Comparison of ENCODE assay signal across 31 cellular contexts in the genomic region with DNA sequence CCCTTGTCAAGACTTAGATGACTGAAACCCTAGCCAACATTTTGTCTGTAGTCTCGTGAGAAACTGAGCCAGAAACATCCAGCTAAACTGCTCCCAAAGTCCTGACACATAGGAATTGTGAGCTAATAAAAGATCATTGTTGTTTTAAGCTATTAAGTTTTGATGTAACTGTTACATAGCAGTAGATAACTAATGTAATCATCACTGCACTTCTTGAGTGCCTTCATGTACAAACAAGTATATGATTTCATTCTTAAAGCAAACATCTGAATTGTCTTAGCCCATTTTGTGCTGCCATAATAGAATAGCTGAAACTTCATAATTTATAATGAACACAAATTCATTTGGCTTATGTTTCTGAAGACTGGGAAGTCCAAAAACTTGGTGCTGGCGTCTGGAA.
"Had no signal": no experiment of that assay in that cellular context is flagged by ENCODE, and none has a peak within 500 bp of the region (broad histone marks: within the 10 kb centered on the region; RNA-seq: fewer than 3 reads in every experiment).

No MANE protein-coding gene starts in this region.

- H3K27ac ChIP-seq: neural progenitor cell, ovary, parathyroid adenoma, psoas muscle, right lobe of liver, sigmoid colon, spleen, suprapubic skin, testis, tibial artery, transverse colon, upper lobe of right lung, uterus had no signal

- H3K4me3 ChIP-seq: neural progenitor cell, ovary, psoas muscle, right lobe of liver, sigmoid colon, smooth muscle cell, spleen, suprapubic skin, testis, tibial artery, transverse colon, upper lobe of right lung, uterus had no signal

- DNase-seq: naive thymus-derived CD4-positive, alpha-beta T cell; occipital lobe; ovary; posterior cingulate gyrus; psoas muscle; right cardiac atrium; right lobe of liver; sigmoid colon; spleen; stimulated activated CD4-positive, alpha-beta T cell treated with anti-CD3 and anti-CD28 coated beads, Interleukin-12 subunit alpha, Interleukin-12 subunit beta, amount 100 ng/mL, for 4 hours; stimulated activated CD4-positive, alpha-beta T cell treated with anti-CD3 and anti-CD28 coated beads, Interleukin-1b, Interleukin-23, amount 100 ng/mL, for 48 hours; stimulated activated CD4-positive, alpha-beta T cell treated with anti-CD3 and anti-CD28 coated beads, Interleukin-4, amount 100 ng/mL, for 1 hour; stimulated activated CD4-positive, alpha-beta T cell treated with anti-CD3 and anti-CD28 coated beads, Interleukin-4, amount 100 ng/mL, for 4 hours; stimulated activated CD8-positive, alpha-beta memory T cell treated with anti-CD3 and anti-CD28 coated beads, Interleukin-4, amount 100 ng/mL, for 48 hours; stimulated activated naive CD4-positive, alpha-beta T cell; stimulated activated naive CD8-positive, alpha-beta T cell treated with anti-CD3 and anti-CD28 coated beads, Interleukin-15, amount 100 ng/mL, for 72 hours; stimulated activated naive CD8-positive, alpha-beta T cell treated with anti-CD3 and anti-CD28 coated beads, Interleukin-15, Interleukin-2, amounts not matched to agents 100 U/mL and 50 U/mL, for 24 hours; substantia nigra; testis; tibial artery; transverse colon; upper lobe of right lung; uterus had no signal

- H3K36me3 Mint-ChIP-seq: naive thymus-derived CD4-positive, alpha-beta T cell; neural progenitor cell; stimulated activated memory B cell treated with anti-CD40 and anti-IgM and Interleukin-4, amounts not matched to agents 10 μg/mL and 1 μg/mL and 100 μg/mL, for 72 hours; type B pancreatic cell had no signal

- H2AFZ ChIP-seq: neural progenitor cell, parathyroid adenoma had no signal

- H3K27ac Mint-ChIP-seq: naive thymus-derived CD4-positive, alpha-beta T cell; nephron; neural progenitor cell; progenitor cell of endocrine pancreas; stimulated activated memory B cell treated with anti-CD40 and anti-IgM and Interleukin-4, amounts not matched to agents 10 μg/mL and 1 μg/mL and 100 μg/mL, for 72 hours; stimulated activated naive CD8-positive, alpha-beta T cell treated with anti-CD3 and anti-CD28 coated beads, Interleukin-15, amount 100 ng/mL, for 72 hours; type B pancreatic cell had no signal

- H3K4me1 Mint-ChIP-seq: naive thymus-derived CD4-positive, alpha-beta T cell; nephron; neural progenitor cell; stimulated activated memory B cell treated with anti-CD40 and anti-IgM and Interleukin-4, amounts not matched to agents 10 μg/mL and 1 μg/mL and 100 μg/mL, for 72 hours; stimulated activated naive CD8-positive, alpha-beta T cell treated with anti-CD3 and anti-CD28 coated beads, Interleukin-15, amount 100 ng/mL, for 72 hours had no signal

- H3K79me2 ChIP-seq: parathyroid adenoma had no signal

- H3K27me3 ChIP-seq: neural progenitor cell, ovary, right lobe of liver, sigmoid colon, suprapubic skin, testis, tibial artery, transverse colon, upper lobe of right lung, uterus had no signal

- H3K27me3 Mint-ChIP-seq: progenitor cell of endocrine pancreas, type B pancreatic cell had no signal

- ATAC-seq: naive thymus-derived CD4-positive, alpha-beta T cell; psoas muscle; right cardiac atrium; right lobe of liver; stimulated activated memory B cell treated with anti-CD40 and anti-IgM and Interleukin-4, amounts not matched to agents 10 μg/mL and 1 μg/mL and 100 μg/mL, for 72 hours; stimulated activated naive CD8-positive, alpha-beta T cell treated with anti-CD3 and anti-CD28 coated beads, Interleukin-15, amount 100 ng/mL, for 72 hours; stimulated activated naive CD8-positive, alpha-beta T cell treated with anti-CD3 and anti-CD28 coated beads, Interleukin-15, Interleukin-2, amounts not matched to agents 100 U/mL and 50 U/mL, for 24 hours; upper lobe of right lung had no signal

- H3K4me3 Mint-ChIP-seq: naive thymus-derived CD4-positive, alpha-beta T cell; nephron; neural progenitor cell; stimulated activated memory B cell treated with anti-CD40 and anti-IgM and Interleukin-4, amounts not matched to agents 10 μg/mL and 1 μg/mL and 100 μg/mL, for 72 hours; stimulated activated naive CD8-positive, alpha-beta T cell treated with anti-CD3 and anti-CD28 coated beads, Interleukin-15, amount 100 ng/mL, for 72 hours; type B pancreatic cell had no signal

- H3K9me3 Mint-ChIP-seq: nephron; neural progenitor cell; stimulated activated memory B cell treated with anti-CD40 and anti-IgM and Interleukin-4, amounts not matched to agents 10 μg/mL and 1 μg/mL and 100 μg/mL, for 72 hours; stimulated activated naive CD8-positive, alpha-beta T cell treated with anti-CD3 and anti-CD28 coated beads, Interleukin-15, amount 100 ng/mL, for 72 hours had no signal

- H3K4me1 ChIP-seq: neural progenitor cell, parathyroid adenoma, psoas muscle, right lobe of liver, sigmoid colon, spleen, suprapubic skin, testis, tibial artery, transverse colon, upper lobe of right lung, uterus had no signal

- H3K36me3 ChIP-seq: neural progenitor cell, ovary, right lobe of liver, sigmoid colon, spleen, suprapubic skin, tibial artery, transverse colon, upper lobe of right lung, uterus had no signal

- H3K4me2 ChIP-seq: neural progenitor cell, smooth muscle cell had no signal
